8 cellular contexts compared by ENCODE assay signal in genomic region chr22:19431641-19432091, GRCh38. TPM values are rescaled to one million over a fixed set of nuclear protein-coding genes. Genes with fewer than 3 reads are reported as not detected.
DNase-seq lines count a peak whose midpoint lies in the region; ATAC-seq and TF ChIP-seq lines count a peak whose summit lies in the region.

HIRA (minus strand) TSS chr22:19431733; CDS start chr22:19431476, 257 bp downstream.

- no peaks in the 10 kb centered on the region for H3K36me3 Mint-ChIP-seq in glutamatergic neuron (ENCODE audit: unreplicated experiment)

- in situ Hi-C loops in G401 (cut with HindIII; ENCODE audit: low sequenced_read_pairs) = no loop called here

- peak; percentile 82 for DNase-seq in G401 (ENCODE audit: low spot score)
- peak; percentile 94 for DNase-seq in Karpas-422
- DNase-seq in activated naive CD4-positive, alpha-beta T cell treated with anti-CD3 and anti-CD28 coated beads, Interleukin-2, amount 50 U/mL, for 16 hours = peak; percentile 85
- DNase-seq in glutamatergic neuron = peak; percentile 92
- DNase-seq in ovary = peak; percentile 70 to 89 (median 81)
- peak; percentile 74 to 76 for DNase-seq in thyroid gland

- H3K27me3 ChIP-seq in Karpas-422 (ENCODE audit: low read length) = no peaks in the 10 kb centered on the region
- H3K27me3 ChIP-seq in ovary = no peaks in the 10 kb centered on the region
- H3K27me3 ChIP-seq in thyroid gland = no peaks in the 10 kb centered on the region

- H3K27ac Mint-ChIP-seq in glutamatergic neuron (ENCODE audit: unreplicated experiment) = peak within 1 kb of the TSS; percentile 95

- intact Hi-C loops in ovary (cut with DNase I) = no loop called here
- intact Hi-C loops in thyroid gland (cut with DNase I) = loop anchor here (5.0 to 10.0 kb wide), 3 partner anchors 77 to 287 kb away; partner anchors contain the start of genes ESS2 and SLC25A1

- H3K9me3 Mint-ChIP-seq in glutamatergic neuron (ENCODE audit: unreplicated experiment) = peaks cover 8% of the 10 kb centered on the region

- WGBS in ovary, 3 donors = 0 to 1% (median 0%) methylated on average over 36 to 64 of the region's 64 CpGs
- WGBS in thyroid gland, 2 donors = 0% methylated on average over 12 of the region's 64 CpGs; no CpG with 5 or more reads in 1 of the 2 donors

- peak within 1 kb of the TSS; percentile 99 for H3K4me2 ChIP-seq in Karpas-422 (ENCODE audit: low read depth, low read length, poor library complexity, severe bottlenecking)

- peak within 1 kb of the TSS; percentile 93 for H3K27ac ChIP-seq in Karpas-422 (ENCODE audit: low read length)
- H3K27ac ChIP-seq in ovary = peak within 1 kb of the TSS; percentile 70 to 88
- peak within 1 kb of the TSS; percentile 98 to 99 (median 99) for H3K27ac ChIP-seq in thyroid gland

- H3K4me3 Mint-ChIP-seq in glutamatergic neuron (ENCODE audit: unreplicated experiment) = peak within 1 kb of the TSS; percentile 95

- H2AFZ ChIP-seq in Karpas-422 (ENCODE audit: low read length) = peak within 1 kb of the TSS; percentile 67; the same call in 1 of the 2 replicates

- ATAC-seq in GM21825 (IDR thresholded peaks at IDR 0.05; ENCODE audit: unreplicated experiment) (peak; percentile 44), SK-N-SH treated with all-trans-retinoic acid at 6 μM for 48 hours (peak; percentile 71)

- peaks cover 72% of the 10 kb centered on the region for H3K79me2 ChIP-seq in Karpas-422 (ENCODE audit: low read length)

- H3K9ac ChIP-seq in Karpas-422 (ENCODE audit: low read length) = peak within 1 kb of the TSS; percentile 100

- no peaks in the 10 kb centered on the region for H3K9me2 ChIP-seq in Karpas-422 (replicated peaks; ENCODE audit: insufficient read depth, low read length)

- H3K9me3 ChIP-seq in Karpas-422 (ENCODE audit: low read length) (no peaks in the 10 kb centered on the region), ovary (no peaks in the 10 kb centered on the region), thyroid gland (no peaks in the 10 kb centered on the region)

- peaks cover 21% of the 10 kb centered on the region for H3K4me1 Mint-ChIP-seq in glutamatergic neuron (ENCODE audit: low read depth, unreplicated experiment)

- no peak for TF ChIP-seq POLR2A in ovary (IDR thresholded peaks at IDR 0.05)
- TF ChIP-seq POLR2A in thyroid gland (IDR thresholded peaks at IDR 0.05) = no peak

- TF ChIP-seq EP300 in ovary (IDR thresholded peaks at IDR 0.05) = no peak

- no peak for TF ChIP-seq CTCF in glutamatergic neuron (IDR thresholded peaks at IDR 0.05; ENCODE audit: partially characterized antibody, unreplicated experiment)
- no peak for TF ChIP-seq CTCF in ovary (IDR thresholded peaks at IDR 0.05)
- no peak for TF ChIP-seq CTCF in thyroid gland (IDR thresholded peaks at IDR 0.05)

- H3K36me3 ChIP-seq in Karpas-422 (ENCODE audit: insufficient read depth, low read length) = peaks cover 28% of the 10 kb centered on the region; the same call in 1 of the 2 replicates
- no peaks in the 10 kb centered on the region for H3K36me3 ChIP-seq in ovary
- peaks cover 0 to 15% of the 10 kb centered on the region in 2 donors for H3K36me3 ChIP-seq in thyroid gland

- H3K27me3 Mint-ChIP-seq in glutamatergic neuron (ENCODE audit: unreplicated experiment) = no peaks in the 10 kb centered on the region

- peaks cover 39% of the 10 kb centered on the region for H4K20me1 ChIP-seq in Karpas-422 (ENCODE audit: insufficient read depth, low read depth, low read length)

- H3K4me3 ChIP-seq in Karpas-422 (ENCODE audit: low read length) = peak within 1 kb of the TSS; percentile 99
- H3K4me3 ChIP-seq in ovary = peak within 1 kb of the TSS; percentile 89
- H3K4me3 ChIP-seq in thyroid gland (replicated peaks in 1 of 3) = peak within 1 kb of the TSS; percentile 78 to 98 (median 91)

- H3K4me1 ChIP-seq in Karpas-422 (ENCODE audit: low read length) (peaks cover 64% of the 10 kb centered on the region), ovary (ENCODE audit: insufficient read depth) (peaks cover 10% of the 10 kb centered on the region), thyroid gland (peaks cover 39 to 45% of the 10 kb centered on the region in 2 donors)

TF ChIP-seq in SK-N-SH treated with all-trans-retinoic acid at 6 μM for 48 hours, 23 proteins besides CTCF, POLR2A, EP300 and RAD21:
- TF ChIP-seq TOX (CRISPR knock-in tag; IDR thresholded peaks at IDR 0.05; ENCODE audit: borderline replicate concordance) (no peak), TCF4 (CRISPR knock-in tag; IDR thresholded peaks at IDR 0.05; ENCODE audit: borderline replicate concordance) (no peak), OSR1 (CRISPR knock-in tag; IDR thresholded peaks at IDR 0.05) (no peak), SNAI2 (CRISPR knock-in tag; IDR thresholded peaks at IDR 0.05) (no peak)

RNA-seq across cellular contexts. Expression of gene HIRA, which starts in this region (rescaled TPM):
- total RNA-seq in G401 (2014; rRNA removed; shearing (Covaris generic)) = 41.5 and 45.5 TPM in 2 replicates
- total RNA-seq in Karpas-422 (2014; rRNA removed; shearing (Covaris generic); ENCODE audit: low replicate concordance) = 20.0 and 20.2 TPM in 2 replicates
- total RNA-seq in glutamatergic neuron (ENCODE audit: unreplicated experiment) = 51.0 TPM
- total RNA-seq in ovary = 10 to 100 TPM in 5 of 7 donors, 1 to 10 TPM in 2; 7.2 to 31.6 (median 20.6) TPM
- polyA plus RNA-seq in ovary = 10 to 100 TPM; 12.8 to 16.5 TPM
- total RNA-seq in thyroid gland = 100 to 1,000 TPM in 2 of 4 donors, 10 to 100 TPM in 2; 63.8 to 139 (median 107) TPM

Comparison
In these comparisons a context has a peak if more than half of its experiments do, and no peak if none do; other contexts are left out.
1. Peak in every context shown above with its lines: DNase-seq, ATAC-seq, H3K4me3 ChIP-seq and H3K27ac ChIP-seq.